In the genomic region with DNA sequence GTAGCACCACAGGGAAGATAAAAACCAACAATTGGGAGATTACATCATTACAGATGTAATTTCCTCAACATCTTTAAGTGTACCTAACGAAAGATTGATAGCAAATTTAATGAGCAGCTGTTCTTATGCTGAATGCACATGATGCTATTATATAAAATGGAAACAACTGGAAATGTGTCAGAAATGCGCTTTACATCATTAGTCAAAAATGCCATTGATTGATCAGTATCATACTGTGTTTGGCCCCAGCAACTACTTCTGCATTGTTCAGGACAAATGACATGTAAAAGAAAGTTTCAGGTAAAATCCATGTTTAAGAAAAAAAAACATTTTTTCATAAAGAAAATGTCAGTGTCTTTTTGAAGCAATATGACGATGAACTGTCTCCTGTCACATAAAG, we compare ENCODE assay signal across 22 cellular contexts.
DNase-seq lines count a peak whose midpoint lies in the region; ATAC-seq, FAIRE-seq and TF ChIP-seq lines count a peak whose summit lies in the region.
"Had no signal": no experiment of that assay in that cellular context is flagged by ENCODE, and none has a peak within 500 bp of the region (broad histone marks: within the 10 kb centered on the region; RNA-seq: fewer than 3 reads in every experiment).

No MANE protein-coding gene starts in this region.

- H3K9ac ChIP-seq in HepG2 (ENCODE audit: insufficient read depth, low read depth, low read length), result no peak overlapping the region
- no peak overlapping the region for H3K9ac ChIP-seq in neural cell (ENCODE audit: low read length)
- no peak overlapping the region for H3K9ac ChIP-seq in endodermal cell (ENCODE audit: extremely low read depth, low read length, poor library complexity, severe bottlenecking)
- H3K9ac ChIP-seq: BLaER1 treated with 17β-estradiol and CSF1 and Interleukin-3, amounts not matched to agents 10 nM and 100 nM had no signal

- POLR2A ChIA-PET in HepG2 (lab: Yijun Ruan, JAX), result no interaction called here

- WGBS in HepG2 (ENCODE audit: low lambda C conversion rate), result 10% methylated on average over 3 of the region's 3 CpGs
- 54% methylated on average over 3 of the region's 3 CpGs for WGBS in right lobe of liver (ENCODE audit: insufficient coverage, low coverage, low lambda C conversion rate, missing lambda C conversion rate)
- WGBS in endodermal cell (ENCODE audit: insufficient coverage in 1 of 2, insufficient read length in 1 of 2), 2 experiments, result 56 to 65% methylated on average over 3 of the region's 3 CpGs
- 61% methylated on average over 3 of the region's 3 CpGs for WGBS in pancreas, 2 donors

- no peak for TF ChIP-seq CTCF in HepG2 (CRISPR knock-in tag; IDR thresholded peaks at IDR 0.05)
- TF ChIP-seq CTCF in right lobe of liver (IDR thresholded peaks at IDR 0.05), result no peak
- TF ChIP-seq CTCF in neural cell (IDR thresholded peaks at IDR 0.05; ENCODE audit: poor library complexity, severe bottlenecking), result no peak
- TF ChIP-seq CTCF in endodermal cell (conservative IDR thresholded peaks at IDR 0.05), result no peak
- no peak for TF ChIP-seq CTCF in pancreas (IDR thresholded peaks at IDR 0.05)

- H3K9me2 ChIP-seq in neural cell (ENCODE audit: insufficient read depth, low read length), result no peaks in the 10 kb centered on the region

- H3K79me2 ChIP-seq in HepG2 (ENCODE audit: insufficient read depth, low read length) (no peaks in the 10 kb centered on the region), neural cell (replicated peaks; ENCODE audit: insufficient read depth, low read length) (no peaks in the 10 kb centered on the region)

- no peaks in the 10 kb centered on the region for H3F3A ChIP-seq in neural cell (ENCODE audit: insufficient read depth, low read length, poor library complexity, severe bottlenecking)

- DNase-seq in HepG2 (ENCODE audit: low spot score) (no peak), right lobe of liver (no peak), SK-N-DZ (ENCODE audit: low spot score) (peak; percentile 10), NCI-H2227 treated with DMSO at 0.1 percent for 48 hours (lab: John Stamatoyannopoulos, UW) (no peak), endodermal cell (no peak), pancreas (no peak)
- DNase-seq: AML-193; CD4-positive, alpha-beta T cell; CD8-positive, alpha-beta T cell; COR-L47; DMS79 treated with DMSO at 0.1 percent for 48 hours; GDM1 had no signal

- no peaks in the 10 kb centered on the region for H3K27me3 ChIP-seq in HepG2 (ENCODE audit: control insufficient read depth in 1 of 2, insufficient read depth in 2 of 2, low read length in 2 of 2)
- no peaks in the 10 kb centered on the region for H3K27me3 ChIP-seq in right lobe of liver
- no peaks in the 10 kb centered on the region for H3K27me3 ChIP-seq in neural cell (ENCODE audit: insufficient read depth, low read depth, low read length)
- H3K27me3 ChIP-seq in endodermal cell (ENCODE audit: control insufficient read depth, insufficient read depth, low read length, poor library complexity, severe bottlenecking), result no peaks in the 10 kb centered on the region
- H3K27me3 ChIP-seq in pancreas, result no peaks in the 10 kb centered on the region
- H3K27me3 ChIP-seq: BLaER1 treated with 17β-estradiol and CSF1 and Interleukin-3, amounts not matched to agents 10 nM and 100 nM had no signal

- TF ChIP-seq EP300 in HepG2 (IDR thresholded peaks at IDR 0.05; ENCODE audit: low read depth in 2 of 2, low read length in 2 of 2), result no peak
- no peak for TF ChIP-seq EP300 in HepG2 (CRISPR knock-in tag; IDR thresholded peaks at IDR 0.05; ENCODE audit: borderline replicate concordance)
- peak; percentile 86 for TF ChIP-seq EP300 in Ishikawa (IDR thresholded peaks at IDR 0.05; ENCODE audit: borderline replicate concordance)
- TF ChIP-seq EP300 in neural cell (conservative IDR thresholded peaks at IDR 0.05; ENCODE audit: poor library complexity, severe bottlenecking), result peak; percentile 74

- H3K4me1 Mint-ChIP-seq in endodermal cell, result peaks cover 9% of the 10 kb centered on the region
- H3K4me1 Mint-ChIP-seq: B cell had no signal

- H3K4me1 ChIP-seq in HepG2 (ENCODE audit: insufficient read depth, low read length) (no peaks in the 10 kb centered on the region), right lobe of liver (no peaks in the 10 kb centered on the region), endodermal cell (ENCODE audit: control insufficient read depth, insufficient read depth, low read length) (peaks cover 6% of the 10 kb centered on the region), pancreas (no peaks in the 10 kb centered on the region)
- H3K4me1 ChIP-seq: A549 had no signal

- in situ Hi-C loops in HepG2 (cut with HindIII; ENCODE audit: extremely low pct_ligation_motif_present, low pct_unique_long_range_greater_than_20kb), result no loop called here

- no peak overlapping the region for H2AFZ ChIP-seq in HepG2 (ENCODE audit: low read length)
- no peak overlapping the region for H2AFZ ChIP-seq in neural cell (ENCODE audit: low read depth, low read length)

- BruUV-seq in HepG2 (replicated peaks; lab: Mats Ljungman, UMichigan), result no TSS peak

- H3K4me2 ChIP-seq in HepG2 (ENCODE audit: low read depth, low read length) (no peak overlapping the region), neural cell (ENCODE audit: low read length) (no peak overlapping the region)
- H3K4me2 ChIP-seq: A549; BLaER1 treated with 17β-estradiol and CSF1 and Interleukin-3, amounts not matched to agents 10 nM and 100 nM had no signal

- no peak overlapping the region for H3K4me3 Mint-ChIP-seq in endodermal cell
- H3K4me3 Mint-ChIP-seq: B cell; CD4-positive, alpha-beta T cell; CD8-positive, alpha-beta T cell had no signal

- no peaks in the 10 kb centered on the region for H3K27me3 Mint-ChIP-seq in endodermal cell (ENCODE audit: insufficient read depth)
- H3K27me3 Mint-ChIP-seq: B cell; CD4-positive, alpha-beta T cell had no signal

- ATAC-seq in HepG2, result no peak
- ATAC-seq in right lobe of liver, result no peak
- ATAC-seq in pancreas, result no peak
- ATAC-seq: A549; CD8-positive, alpha-beta T cell; GM12878 had no signal

- H3K36me3 Mint-ChIP-seq in endodermal cell (ENCODE audit: low read depth), result no peaks in the 10 kb centered on the region
- H3K36me3 Mint-ChIP-seq: CD8-positive, alpha-beta T cell had no signal

- CTCF ChIA-PET in HepG2 (lab: Yijun Ruan, JAX; ENCODE audit: low intra/inter-chr PET ratio, low total read pairs), result no interaction called here

- H3K27ac Mint-ChIP-seq in endodermal cell, result no peak overlapping the region
- H3K27ac Mint-ChIP-seq: B cell; CD4-positive, alpha-beta T cell; CD8-positive, alpha-beta T cell had no signal

- TF ChIP-seq POLR2A in HepG2 (IDR thresholded peaks at IDR 0.05; ENCODE audit: insufficient read depth in 1 of 2, low read depth in 2 of 2, low read length in 2 of 2) (no peak), right lobe of liver (IDR thresholded peaks at IDR 0.05) (no peak)

- H4K20me1 ChIP-seq in HepG2 (ENCODE audit: insufficient read depth, low read length) (no peaks in the 10 kb centered on the region), neural cell (ENCODE audit: insufficient read depth) (no peaks in the 10 kb centered on the region)
- H4K20me1 ChIP-seq: BLaER1 treated with 17β-estradiol and CSF1 and Interleukin-3, amounts not matched to agents 10 nM and 100 nM had no signal

- intact Hi-C loops in HepG2 (cut with micrococcal nuclease; ENCODE audit: unreplicated experiment), result no loop called here
- intact Hi-C loops in right lobe of liver (cut with DNase I), result no loop called here
- intact Hi-C loops in pancreas (cut with DNase I), result no loop called here

- FAIRE-seq in HepG2 (lab: Jason Lieb, UNC) (no peak), pancreas (lab: Jason Lieb, UNC) (no peak)
- FAIRE-seq: A549, GM12878, GM12892, GM18507 had no signal

- no peaks in the 10 kb centered on the region for H3K36me3 ChIP-seq in HepG2 (replicated peaks in 1 of 2; ENCODE audit: control insufficient read depth in 1 of 2, insufficient read depth in 2 of 2, low read length in 2 of 2)
- H3K36me3 ChIP-seq in right lobe of liver, result no peaks in the 10 kb centered on the region
- no peaks in the 10 kb centered on the region for H3K36me3 ChIP-seq in neural cell (ENCODE audit: insufficient read depth, low read length)
- H3K36me3 ChIP-seq in endodermal cell (ENCODE audit: control insufficient read depth, insufficient read depth, low read length), result no peaks in the 10 kb centered on the region
- H3K36me3 ChIP-seq in pancreas, result no peaks in the 10 kb centered on the region
- H3K36me3 ChIP-seq: BLaER1 treated with 17β-estradiol and CSF1 and Interleukin-3, amounts not matched to agents 10 nM and 100 nM had no signal

- H3K27ac ChIP-seq in HepG2 (ENCODE audit: extremely low read length, insufficient read depth, low read length), result no peak overlapping the region
- H3K27ac ChIP-seq in right lobe of liver, result no peak overlapping the region
- H3K27ac ChIP-seq in neural cell (ENCODE audit: low read length), result no peak overlapping the region
- no peak overlapping the region for H3K27ac ChIP-seq in endodermal cell (ENCODE audit: low read depth, low read length)
- H3K27ac ChIP-seq in pancreas, result no peak overlapping the region
- H3K27ac ChIP-seq: 22Rv1; A549; BLaER1 treated with 17β-estradiol and CSF1 and Interleukin-3, amounts not matched to agents 10 nM and 100 nM; C4-2B had no signal

- H3K4me3 ChIP-seq in HepG2 (replicated peaks in 1 of 3; ENCODE audit: insufficient read depth in 1 of 3, low read depth in 2 of 3, low read length in 3 of 3) (no peak overlapping the region), right lobe of liver (no peak overlapping the region), neural cell (ENCODE audit: low read length) (no peak overlapping the region), endodermal cell (ENCODE audit: low read length) (no peak overlapping the region), pancreas (no peak overlapping the region)
- H3K4me3 ChIP-seq: A549; BLaER1 treated with 17β-estradiol and CSF1 and Interleukin-3, amounts not matched to agents 10 nM and 100 nM; GM12878 had no signal

- H3K9me3 Mint-ChIP-seq in endodermal cell, result no peaks in the 10 kb centered on the region

- TF ChIP-seq RAD21 in HepG2 (CRISPR knock-in tag; IDR thresholded peaks at IDR 0.05) (no peak), Ishikawa (IDR thresholded peaks at IDR 0.05; ENCODE audit: low read depth) (no peak), neural cell (conservative IDR thresholded peaks at IDR 0.05) (no peak)

- H3K9me3 ChIP-seq in HepG2 (ENCODE audit: low read length) (peaks cover 8% of the 10 kb centered on the region; the same call in 1 of the 2 replicates), right lobe of liver (no peaks in the 10 kb centered on the region), neural cell (ENCODE audit: low read length) (no peaks in the 10 kb centered on the region), endodermal cell (ENCODE audit: control insufficient read depth, low read length) (no peaks in the 10 kb centered on the region), pancreas (no peaks in the 10 kb centered on the region)
- H3K9me3 ChIP-seq: A549 had no signal

TF ChIP-seq in HepG2, 621 proteins besides CTCF, POLR2A, EP300 and RAD21 (continues in another document):
- TF ChIP-seq ATF7 (IDR thresholded peaks at IDR 0.05), result 0 out of 2 replicates have a peak, but pooled peaks have one; percentile 27
- no peak for TF ChIP-seq ATF7 (CRISPR knock-in tag; IDR thresholded peaks at IDR 0.05)

TF ChIP-seq in Ishikawa, 13 proteins besides CTCF, POLR2A, EP300 and RAD21 (continues in another document):
- TF ChIP-seq TEAD4 (IDR thresholded peaks at IDR 0.05) (peak; percentile 90), TCF12 (IDR thresholded peaks at IDR 0.05; ENCODE audit: low read depth) (peak; percentile 84; the same call in 1 of the 2 replicates)
